16 cellular contexts compared by ENCODE assay signal in the genomic region with DNA sequence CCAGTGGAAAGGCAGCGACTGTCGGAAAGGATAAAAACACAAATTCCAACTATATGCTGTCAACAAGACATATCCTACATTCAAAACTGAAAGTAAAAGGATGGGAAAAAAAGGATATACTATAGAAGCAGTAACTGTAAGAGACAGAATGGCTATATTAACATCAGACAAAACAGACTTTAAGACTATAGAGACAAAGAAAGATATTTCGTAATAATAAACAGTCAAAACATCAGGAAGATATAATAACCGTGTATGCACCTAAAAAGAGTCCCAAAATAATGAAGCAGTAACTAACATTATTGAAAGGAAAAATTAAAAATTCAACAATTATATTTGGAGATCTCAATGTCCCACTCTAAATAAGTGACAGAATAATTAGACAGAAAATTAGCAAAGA.
"Had no signal": no experiment of that assay in that cellular context is flagged by ENCODE, and none has a peak within 500 bp of the region (broad histone marks: within the 10 kb centered on the region; RNA-seq: fewer than 3 reads in every experiment).

No MANE protein-coding gene starts in this region.

- H3K4me3 ChIP-seq: colonic mucosa, hepatocyte, smooth muscle cell had no signal

- FAIRE-seq: endothelial cell of umbilical vein had no signal

- H3K27ac Mint-ChIP-seq: endodermal cell had no signal

- DNase-seq: colonic mucosa; dermis blood vessel endothelial cell; endodermal cell; erythroblast; foreskin keratinocyte; head of caudate nucleus; kidney glomerular epithelial cell; naive thymus-derived CD4-positive, alpha-beta T cell; posterior cingulate gyrus; stimulated activated CD4-positive, alpha-beta T cell treated with anti-CD3 and anti-CD28 coated beads, Interleukin-2, amount 100 ng/mL, for 48 hours; stimulated activated naive CD4-positive, alpha-beta T cell treated with Interleukin-2 at 50 U/mL for 16 hours; trophoblast cell had no signal

- H3K9me3 ChIP-seq: colonic mucosa, neutrophil had no signal

- H3K27me3 Mint-ChIP-seq: naive thymus-derived CD4-positive, alpha-beta T cell had no signal

- H3K4me3 Mint-ChIP-seq: endodermal cell; naive thymus-derived CD4-positive, alpha-beta T cell had no signal

- H3K4me1 ChIP-seq: colonic mucosa had no signal

- H3K27me3 ChIP-seq: colonic mucosa, foreskin keratinocyte, hepatocyte, neutrophil had no signal

- ATAC-seq: foreskin keratinocyte; naive thymus-derived CD4-positive, alpha-beta T cell had no signal

- H3K9me3 Mint-ChIP-seq: endodermal cell had no signal

- H3K27ac ChIP-seq: colonic mucosa, foreskin keratinocyte, hepatocyte, neutrophil had no signal
